Comparison of ENCODE assay signal across 8 cellular contexts in genomic region chr12:51421266-51421884, GRCh38. TPM values are rescaled to one million over a fixed set of nuclear protein-coding genes. Genes with fewer than 3 reads are reported as not detected.
A peak's percentile ranks its signal among the peaks of the same experiment; 100 is the strongest.
DNase-seq lines count a peak whose midpoint lies in the region; ATAC-seq and TF ChIP-seq lines count a peak whose summit lies in the region.

No MANE protein-coding gene starts in this region.

- POLR2A ChIA-PET in naive thymus-derived CD4-positive, alpha-beta T cell (lab: Charles Lee), result no interaction called here

- H3K4me3 Mint-ChIP-seq in naive thymus-derived CD4-positive, alpha-beta T cell, result no peak overlapping the region

- ATAC-seq in naive thymus-derived CD4-positive, alpha-beta T cell, result peak; percentile 46
- ATAC-seq in HG02763 (IDR thresholded peaks at IDR 0.05; ENCODE audit: unreplicated experiment), result no peak
- ATAC-seq in GM19351 (IDR thresholded peaks at IDR 0.05; ENCODE audit: unreplicated experiment), result no peak

- no peak overlapping the region for H3K27ac ChIP-seq in naive thymus-derived CD4-positive, alpha-beta T cell (ENCODE audit: low read depth, low read length)

- no peaks in the 10 kb centered on the region for H3K9me3 ChIP-seq in naive thymus-derived CD4-positive, alpha-beta T cell (ENCODE audit: control insufficient read depth in 2 of 3, low read length in 3 of 3)

- no peaks in the 10 kb centered on the region for H3K9me3 Mint-ChIP-seq in naive thymus-derived CD4-positive, alpha-beta T cell

- H3K4me1 Mint-ChIP-seq in naive thymus-derived CD4-positive, alpha-beta T cell, result peaks cover 12 to 34% (median 20%) of the 10 kb centered on the region in 7 donors

- H3K27me3 ChIP-seq in H7 (ENCODE audit: control insufficient read depth, insufficient read depth, low read length), result peaks cover 2% of the 10 kb centered on the region; the same call in 1 of the 2 replicates
- H3K27me3 ChIP-seq in naive thymus-derived CD4-positive, alpha-beta T cell (ENCODE audit: control insufficient read depth in 2 of 2, insufficient read depth in 2 of 2, low read length in 2 of 2), result no peaks in the 10 kb centered on the region

- H3K4me1 ChIP-seq in naive thymus-derived CD4-positive, alpha-beta T cell (ENCODE audit: control insufficient read depth in 2 of 2, insufficient read depth in 2 of 2, low read length in 2 of 2), result peaks cover 5% of the 10 kb centered on the region in 2 donors

- peaks cover 0 to 17% (median 0%) of the 10 kb centered on the region in 5 donors for H3K27me3 Mint-ChIP-seq in naive thymus-derived CD4-positive, alpha-beta T cell

- intact Hi-C loops in naive thymus-derived CD4-positive, alpha-beta T cell (cut with micrococcal nuclease), result loop anchor here (1.0 to 10.0 kb wide), 7 partner anchors 111 to 563 kb away; partner anchors contain the start of gene SCN8A (in 1 of the 2)

- TF ChIP-seq CTCF in epithelial cell of proximal tubule (conservative IDR thresholded peaks at IDR 0.05; ENCODE audit: low read depth, low read length), result peak; percentile 82

- CTCF ChIA-PET in naive thymus-derived CD4-positive, alpha-beta T cell (lab: Charles Lee), result interaction anchor here (0.6 to 6.8 kb wide), 11 partner anchors 9 to 454 kb away, joined by 3 to 67 read pairs (median 4); a partner anchor contains a TSS

- H3K27ac Mint-ChIP-seq in naive thymus-derived CD4-positive, alpha-beta T cell, result peak overlapping the region in 1 of 9 donors; percentile 18

- no peaks in the 10 kb centered on the region; the same call in 1 of the 2 replicates for H3K36me3 ChIP-seq in H7 (replicated peaks; ENCODE audit: control insufficient read depth, insufficient read depth, low read length)
- no peaks in the 10 kb centered on the region for H3K36me3 ChIP-seq in naive thymus-derived CD4-positive, alpha-beta T cell (ENCODE audit: control insufficient read depth in 2 of 3, insufficient read depth in 3 of 3, low read length in 3 of 3)

- peaks cover 0 to 5% (median 0%) of the 10 kb centered on the region in 5 donors for H3K36me3 Mint-ChIP-seq in naive thymus-derived CD4-positive, alpha-beta T cell

- H3K4me3 ChIP-seq in H7 (ENCODE audit: insufficient read depth, low read depth, low read length) (no peak overlapping the region), epithelial cell of proximal tubule (ENCODE audit: low read depth, low read length) (no peak overlapping the region)
- H3K4me3 ChIP-seq in naive thymus-derived CD4-positive, alpha-beta T cell (ENCODE audit: low read length), result no peak overlapping the region

- DNase-seq in CD1c-positive myeloid dendritic cell (ENCODE audit: extremely low spot score) (peak; percentile 77), H7 (peak; percentile 71), NCI-H345 treated with DMSO at 0.1 percent for 48 hours (lab: John Stamatoyannopoulos, UW; ENCODE audit: unreplicated experiment) (peak; percentile 55), epithelial cell of proximal tubule (ENCODE audit: low read depth) (no peak)
- DNase-seq in activated CD4-positive, alpha-beta T cell treated with anti-CD3 and anti-CD28 coated beads, Interleukin-2, amount 50 U/mL, for 4 hours, result peak; percentile 9 to 17
- peak in 7 of 9 donors; percentile 33 to 65 (median 53) for DNase-seq in naive thymus-derived CD4-positive, alpha-beta T cell

RNA-seq across cellular contexts. Expression of gene SLC4A8, which starts 3.3 kb away (rescaled TPM):
- total RNA-seq in H7 (2014; rRNA removed; shearing (Covaris generic)), result 3.9 and 4.6 TPM in 2 replicates
- total RNA-seq in epithelial cell of proximal tubule, result 0.86 and 1.1 TPM in 2 replicates
- 1 to 10 TPM in 4 of 5 experiments, under 1 TPM in 1; 0.97 to 8.4 (median 3.4) TPM for total RNA-seq in naive thymus-derived CD4-positive, alpha-beta T cell
- polyA plus RNA-seq in naive thymus-derived CD4-positive, alpha-beta T cell, result under 1 TPM; 0.13 to 0.34 TPM

RNA-seq across cellular contexts. Expression of gene GALNT6, which starts 30.2 kb away (rescaled TPM):
- 22.8 and 37.0 TPM in 2 replicates for total RNA-seq in H7 (2014; rRNA removed; shearing (Covaris generic))
- total RNA-seq in epithelial cell of proximal tubule, result 32.4 and 72.7 TPM in 2 replicates
- total RNA-seq in naive thymus-derived CD4-positive, alpha-beta T cell, result 10 to 100 TPM in 3 of 5 experiments, 1 to 10 TPM in 2; 2.5 to 19.5 (median 13.4) TPM
- 10 to 100 TPM in 1 of 2 donors, 1 to 10 TPM in 1; 6.2 to 14.0 TPM for polyA plus RNA-seq in naive thymus-derived CD4-positive, alpha-beta T cell
